In genomic region chr10:34895977-34896376, GRCh38 we compare ENCODE assay signal across 32 cellular contexts.
"Had no signal": no experiment of that assay in that cellular context is flagged by ENCODE, and none has a peak within 500 bp of the region (broad histone marks: within the 10 kb centered on the region; RNA-seq: fewer than 3 reads in every experiment).

No MANE protein-coding gene starts in this region.

- H3K4me3 ChIP-seq: adrenal gland, ascending aorta, body of pancreas, breast epithelium, cardiac muscle cell had no signal

- ATAC-seq: activated naive CD4-positive, alpha-beta T cell treated with anti-CD3 and anti-CD28 coated beads, Interleukin-2, amount 50 U/mL, for 72 hours; activated naive CD8-positive, alpha-beta T cell treated with anti-CD3 and anti-CD28 coated beads, Interleukin-2, amount 50 U/mL, for 24 hours; activated T-cell treated with anti-CD3 and anti-CD28 coated beads, Interleukin-2, amount 50 U/mL, for 4 hours; activated T-cell treated with anti-CD3 and anti-CD28 coated beads, Interleukin-2, amount 50 U/mL, for 72 hours; activated T-helper 17 cell treated with anti-CD3 and anti-CD28 coated beads, Interleukin-2, amount 50 U/mL, for 72 hours; body of pancreas had no signal

- DNase-seq: activated effector memory CD4-positive, alpha-beta T cell treated with anti-CD3 and anti-CD28 coated beads, Interleukin-2, amount 50 U/mL, for 16 hours; activated effector memory CD4-positive, alpha-beta T cell treated with Interleukin-2 at 50 U/mL for 16 hours; activated gamma-delta T cell; activated gamma-delta T cell treated with Interleukin-2 at 50 U/mL for 16 hours; activated naive CD4-positive, alpha-beta T cell; activated naive CD4-positive, alpha-beta T cell treated with anti-CD3 and anti-CD28 coated beads for 36 hours; activated naive CD4-positive, alpha-beta T cell treated with anti-CD3 and anti-CD28 coated beads, Interleukin-2, amount 10 ng/mL, durations not matched to agents 7 days and 5 days; activated naive CD4-positive, alpha-beta T cell treated with anti-CD3 and anti-CD28 coated beads, Interleukin-2, amount 50 U/mL, for 16 hours; activated naive CD4-positive, alpha-beta T cell treated with Interleukin-2 at 50 U/mL for 16 hours; activated naive CD8-positive, alpha-beta T cell treated with anti-CD3 and anti-CD28 coated beads for 36 hours; activated naive CD8-positive, alpha-beta T cell treated with anti-CD3 and anti-CD28 coated beads, Interleukin-2, amount 10 ng/mL, durations not matched to agents 7 days and 5 days; activated naive CD8-positive, alpha-beta T cell treated with anti-CD3 and anti-CD28 coated beads, Interleukin-2, amount 50 U/mL, for 24 hours; activated T-cell treated with anti-CD3 and anti-CD28 coated beads, Interleukin-2, amount 50 U/mL, for 1 hour; activated T-cell treated with anti-CD3 and anti-CD28 coated beads, Interleukin-2, amount 50 U/mL, for 24 hours; activated T-cell treated with anti-CD3 and anti-CD28 coated beads, Interleukin-2, amount 50 U/mL, for 4 hours; activated T-cell treated with anti-CD3 and anti-CD28 coated beads, Interleukin-2, amount 50 U/mL, for 48 hours; activated T-cell treated with anti-CD3 and anti-CD28 coated beads, Interleukin-2, amount 50 U/mL, for 72 hours; adrenal gland; amniotic stem cell; amygdala; anterior cingulate cortex; aorta; body of pancreas; brain microvascular endothelial cell; caudate nucleus; central memory CD4-positive, alpha-beta T cell; cerebellar nuclear complex had no signal

- H3K9me3 ChIP-seq: adrenal gland, ascending aorta, body of pancreas, breast epithelium had no signal

- H3K36me3 ChIP-seq: adrenal gland, ascending aorta, brain microvascular endothelial cell, breast epithelium, cardiac muscle cell had no signal

- H3K27ac ChIP-seq: adrenal gland, ascending aorta, body of pancreas, brain microvascular endothelial cell, breast epithelium, cardiac muscle cell had no signal

- H3K4me1 ChIP-seq: adrenal gland, ascending aorta, body of pancreas, breast epithelium had no signal

- H3K27me3 ChIP-seq: adrenal gland, ascending aorta, body of pancreas, brain microvascular endothelial cell, breast epithelium, cardiac muscle cell had no signal
